1 cellular context compared by ENCODE assay signal in genomic region chr22:20765938-20766337, GRCh38.
A peak's percentile ranks its signal among the peaks of the same experiment; 100 is the strongest.
TF ChIP-seq lines count a peak whose summit lies in the region.

No MANE protein-coding gene starts in this region.

TF ChIP-seq in K562, 482 proteins besides CTCF, POLR2A, EP300 and RAD21 (continues in another document):
- TF ChIP-seq SPI1 (IDR thresholded peaks at IDR 0.05; ENCODE audit: borderline replicate concordance, low read depth, low read length) (peak; percentile 10; the same call in 1 of the 2 replicates), ZNF134 (CRISPR knock-in tag; conservative IDR thresholded peaks at IDR 0.05) (no peak), EWSR1 (IDR thresholded peaks at IDR 0.05; ENCODE audit: borderline replicate concordance, low read depth, partially characterized antibody) (no peak), TCF7L2 (IDR thresholded peaks at IDR 0.05; ENCODE audit: low read depth, low read length) (no peak), CHD1 (IDR thresholded peaks at IDR 0.05; ENCODE audit: low read length) (no peak), ILK (tag; IDR thresholded peaks at IDR 0.05; ENCODE audit: borderline replicate concordance, low read depth) (no peak), HDAC3 (IDR thresholded peaks at IDR 0.05; ENCODE audit: borderline replicate concordance, partially characterized antibody) (no peak), THRB (CRISPR knock-in tag; conservative IDR thresholded peaks at IDR 0.05) (0 out of 2 replicates have a peak, but pooled peaks have one; percentile 39), RCOR1 (IDR thresholded peaks at IDR 0.05; ENCODE audit: borderline replicate concordance in 1 of 2, low read depth in 2 of 2, low read length in 2 of 2) (no peak), RHOXF2B (CRISPR knock-in tag; conservative IDR thresholded peaks at IDR 0.05) (no peak), HDGF (IDR thresholded peaks at IDR 0.05) (no peak), NFRKB (IDR thresholded peaks at IDR 0.05; ENCODE audit: low read depth) (no peak), MLX (CRISPR knock-in tag; conservative IDR thresholded peaks at IDR 0.05) (0 out of 4 replicates have a peak, but pooled peaks of 1 of the 2 experiments have one; percentile 15), NRF1 (conservative IDR thresholded peaks at IDR 0.05 in 1 of 2, IDR thresholded peaks at IDR 0.05 in 1 of 2) (no peak), SMARCC2 (IDR thresholded peaks at IDR 0.05; ENCODE audit: low read depth) (no peak), PHF20 (IDR thresholded peaks at IDR 0.05; ENCODE audit: partially characterized antibody) (no peak), LEF1 (IDR thresholded peaks at IDR 0.05) (no peak), IRF9 (tag; IDR thresholded peaks at IDR 0.05) (no peak), XRCC3 (IDR thresholded peaks at IDR 0.05) (no peak), NR4A1 (CRISPR knock-in tag; IDR thresholded peaks at IDR 0.05) (no peak), NR4A1 (tag; IDR thresholded peaks at IDR 0.05) (no peak), SMC3 (conservative IDR thresholded peaks at IDR 0.05; ENCODE audit: insufficient read depth, low read depth, low read length) (no peak), CSDE1 (IDR thresholded peaks at IDR 0.05) (no peak), SMAD2 (IDR thresholded peaks at IDR 0.05; ENCODE audit: low read depth, low read length) (no peak), SNRNP70 (optimal IDR thresholded peaks at IDR 0.05; ENCODE audit: low read depth, low read length) (no peak), TAF1 (IDR thresholded peaks at IDR 0.05; ENCODE audit: control insufficient read depth, extremely low read depth, insufficient read depth, low read length, severe bottlenecking) (no peak), ZKSCAN1 (IDR thresholded peaks at IDR 0.05; ENCODE audit: low read depth, low read length) (no peak), CGGBP1 (CRISPR knock-in tag; IDR thresholded peaks at IDR 0.05) (no peak), SRSF7 (optimal IDR thresholded peaks at IDR 0.05; ENCODE audit: low read depth, low read length) (no peak), TRIM25 (IDR thresholded peaks at IDR 0.05; ENCODE audit: borderline replicate concordance) (no peak), ELK1 (CRISPR knock-in tag; IDR thresholded peaks at IDR 0.05) (no peak), NCOA2 (IDR thresholded peaks at IDR 0.05; ENCODE audit: partially characterized antibody in 2 of 2) (no peak), ZSCAN32 (CRISPR knock-in tag; IDR thresholded peaks at IDR 0.05) (no peak), SAP30 (IDR thresholded peaks at IDR 0.05; ENCODE audit: borderline replicate concordance, insufficient read depth, low read depth, low read length, poor library complexity, severe bottlenecking) (no peak), MCM3 (IDR thresholded peaks at IDR 0.05) (no peak), PRDM10 (IDR thresholded peaks at IDR 0.05; ENCODE audit: partially characterized antibody) (no peak), MAX (CRISPR knock-in tag; IDR thresholded peaks at IDR 0.05) (0 out of 2 replicates have a peak, but pooled peaks have one; percentile 4), ARNT (IDR thresholded peaks at IDR 0.05) (no peak), ZNF347 (CRISPR knock-in tag; IDR thresholded peaks at IDR 0.05; ENCODE audit: low read depth) (no peak), ESRRA (IDR thresholded peaks at IDR 0.05; ENCODE audit: borderline replicate concordance, low read depth) (no peak), HINFP (tag; conservative IDR thresholded peaks at IDR 0.05; ENCODE audit: low read depth) (no peak), PYGO2 (tag; IDR thresholded peaks at IDR 0.05) (no peak), HEY1 (CRISPR knock-in tag; IDR thresholded peaks at IDR 0.05; ENCODE audit: borderline replicate concordance) (no peak), GATAD2B (IDR thresholded peaks at IDR 0.05; ENCODE audit: borderline replicate concordance) (no peak), HDAC1 (IDR thresholded peaks at IDR 0.05) (no peak), CBX2 (IDR thresholded peaks at IDR 0.05; ENCODE audit: insufficient read depth, low read length, poor library complexity, severe bottlenecking) (no peak), ZNF143 (CRISPR knock-in tag; IDR thresholded peaks at IDR 0.05) (no peak), U2AF1 (optimal IDR thresholded peaks at IDR 0.05; ENCODE audit: low read depth, low read length) (no peak), ZKSCAN3 (CRISPR knock-in tag; IDR thresholded peaks at IDR 0.05) (no peak), HIVEP1 (CRISPR knock-in tag; IDR thresholded peaks at IDR 0.05) (no peak), MBD1 (CRISPR knock-in tag; IDR thresholded peaks at IDR 0.05) (no peak), YBX1 (IDR thresholded peaks at IDR 0.05) (no peak), NR2F6 (CRISPR knock-in tag; IDR thresholded peaks at IDR 0.05) (no peak), ZNF124 (CRISPR knock-in tag; IDR thresholded peaks at IDR 0.05) (peak; percentile 58; the same call in 1 of the 2 replicates), CTBP1 (IDR thresholded peaks at IDR 0.05; ENCODE audit: borderline replicate concordance) (no peak), SIN3B (IDR thresholded peaks at IDR 0.05; ENCODE audit: low read depth) (no peak), GTF3C2 (IDR thresholded peaks at IDR 0.05; ENCODE audit: borderline replicate concordance, extremely low read depth, insufficient read length) (no peak)
